13 cellular contexts compared by ENCODE assay signal in the genomic region with DNA sequence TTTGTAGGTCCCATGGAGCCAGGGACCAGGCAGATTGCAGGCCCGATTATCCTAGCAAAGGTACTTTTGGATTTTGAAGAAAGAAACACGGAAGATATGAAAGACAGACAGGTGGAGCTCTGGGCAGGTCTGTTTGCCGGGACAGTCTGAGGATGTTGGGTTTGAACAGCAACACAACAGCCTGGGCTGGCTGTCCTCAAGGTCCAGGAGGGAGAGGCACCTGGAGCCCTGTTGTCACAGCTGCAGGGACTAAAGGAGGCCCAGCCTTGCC. TPM values are rescaled to one million over a fixed set of nuclear protein-coding genes. Genes with fewer than 3 reads are reported as not detected.
A peak's percentile ranks its signal among the peaks of the same experiment; 100 is the strongest.
DNase-seq lines count a peak whose midpoint lies in the region; ATAC-seq, FAIRE-seq and TF ChIP-seq lines count a peak whose summit lies in the region.
"Had no signal": no experiment of that assay in that cellular context is flagged by ENCODE, and none has a peak within 500 bp of the region (broad histone marks: within the 10 kb centered on the region; RNA-seq: fewer than 3 reads in every experiment).

No MANE protein-coding gene starts in this region.

- H3K4me3 Mint-ChIP-seq in H9 = no peak overlapping the region; a peak in 1 of 5 replicates
- H3K4me3 Mint-ChIP-seq: activated CD8-positive, alpha-beta T cell treated with anti-CD3 and anti-CD28 coated beads, Interleukin-2, amount 10 ng/mL, durations not matched to agents 7 days and 5 days had no signal

- H3K27me3 ChIP-seq in H9 (ENCODE audit: insufficient read depth, low read length) = no peaks in the 10 kb centered on the region
- no peaks in the 10 kb centered on the region for H3K27me3 ChIP-seq in ascending aorta
- no peaks in the 10 kb centered on the region for H3K27me3 ChIP-seq in HepG2 (ENCODE audit: control insufficient read depth in 1 of 2, insufficient read depth in 2 of 2, low read length in 2 of 2)
- H3K27me3 ChIP-seq in sigmoid colon = no peaks in the 10 kb centered on the region

- BruUV-seq in HepG2 (replicated peaks; lab: Mats Ljungman, UMichigan) = no TSS peak

- no peak overlapping the region for H2AFZ ChIP-seq in H9 (ENCODE audit: low read length)
- H2AFZ ChIP-seq in HepG2 (ENCODE audit: low read length) = no peak overlapping the region
- H2AFZ ChIP-seq: PC-9 had no signal

- H3K27ac Mint-ChIP-seq in H9 = no peak overlapping the region
- H3K27ac Mint-ChIP-seq: activated CD8-positive, alpha-beta T cell treated with anti-CD3 and anti-CD28 coated beads, Interleukin-2, amount 10 ng/mL, durations not matched to agents 7 days and 5 days had no signal

- H4K91ac ChIP-seq in H9 (ENCODE audit: insufficient read length, low read depth, low read length) = peak overlapping the region; percentile 65

- FAIRE-seq in HepG2 (lab: Jason Lieb, UNC) = no peak

- H3T11ph ChIP-seq in H9 (ENCODE audit: low read length) = no peak overlapping the region

- no peak overlapping the region for H3K4ac ChIP-seq in H9 (ENCODE audit: low read depth, low read length)

- H3K36me3 Mint-ChIP-seq in H9 (ENCODE audit: insufficient read depth in 1 of 3, low read depth in 3 of 3) = no peaks in the 10 kb centered on the region; a peak in 1 of 7 replicates

- CTCF ChIA-PET in HepG2 (lab: Yijun Ruan, JAX; ENCODE audit: low intra/inter-chr PET ratio, low total read pairs) = interaction anchor here (1.1 to 1.8 kb wide), 3 partner anchors 16 to 138 kb away, joined by 3 to 5 read pairs (median 3); no protein-coding TSS in a partner anchor

- TF ChIP-seq CTCF in H9 (conservative IDR thresholded peaks at IDR 0.05) (no peak), ascending aorta (IDR thresholded peaks at IDR 0.05) (no peak), HepG2 (CRISPR knock-in tag; IDR thresholded peaks at IDR 0.05) (no peak), sigmoid colon (IDR thresholded peaks at IDR 0.05) (no peak)

- intact Hi-C loops in ascending aorta (cut with DNase I) = loop anchor here (5.0 kb wide), 2 partner anchors 47 to 67 kb away; no protein-coding TSS in a partner anchor
- intact Hi-C loops in HepG2 (cut with micrococcal nuclease; ENCODE audit: unreplicated experiment) = no loop called here
- intact Hi-C loops in sigmoid colon (cut with DNase I) = no loop called here

- H3K23ac ChIP-seq in H9 (ENCODE audit: insufficient read length, low read depth, low read length) = no peak overlapping the region

- no peak overlapping the region for H2BK15ac ChIP-seq in H9 (ENCODE audit: low read depth, low read length)

- POLR2A ChIA-PET in HepG2 (lab: Yijun Ruan, JAX) = interaction anchor here (0.6 to 7.0 kb wide), 17 partner anchors 13 to 316 kb away, joined by 3 to 303 read pairs (median 8); partner anchors contain the start of genes GPR157 and H6PD

- 0 out of 2 replicates have a peak, but pooled peaks have one; percentile 9 for TF ChIP-seq RAD21 in HepG2 (CRISPR knock-in tag; IDR thresholded peaks at IDR 0.05)

- in situ Hi-C loops in HepG2 (cut with HindIII; ENCODE audit: extremely low pct_ligation_motif_present, low pct_unique_long_range_greater_than_20kb) = loop anchor here (5.0 kb wide), 1 partner anchor 137 kb away; no protein-coding TSS in a partner anchor

- H3K23me2 ChIP-seq in H9 (ENCODE audit: insufficient read length, low read depth, low read length, poor library complexity, severe bottlenecking) = peaks cover 4% of the 10 kb centered on the region

- no peak overlapping the region for H4K8ac ChIP-seq in H9 (replicated peaks; ENCODE audit: insufficient read length, low read depth, low read length)

- no peak overlapping the region for H4K5ac ChIP-seq in H9 (ENCODE audit: insufficient read length, low read depth, low read length)

- no peaks in the 10 kb centered on the region for H3K79me2 ChIP-seq in H9 (ENCODE audit: insufficient read depth, low read length)
- peaks cover 6% of the 10 kb centered on the region for H3K79me2 ChIP-seq in HepG2 (ENCODE audit: insufficient read depth, low read length)

- no peak overlapping the region for H2BK20ac ChIP-seq in H9 (ENCODE audit: low read depth, low read length, poor library complexity, severe bottlenecking)

- H2BK120ac ChIP-seq in H9 (ENCODE audit: low read depth, low read length, poor library complexity, severe bottlenecking) = no peak overlapping the region

- no peaks in the 10 kb centered on the region for H3K27me3 Mint-ChIP-seq in H9 (ENCODE audit: low read depth)

- no peak overlapping the region for H2BK12ac ChIP-seq in H9 (ENCODE audit: insufficient read length, low read depth, low read length)

- H3K4me3 ChIP-seq in ascending aorta (no peak overlapping the region), HepG2 (replicated peaks in 1 of 3; ENCODE audit: insufficient read depth in 1 of 3, low read depth in 2 of 3, low read length in 3 of 3) (peak overlapping the region in 2 of 3 experiments; percentile 18 to 74; a peak in 4 of 6 replicates), sigmoid colon (no peak overlapping the region)
- H3K4me3 ChIP-seq: mucosa of descending colon, PC-9 had no signal

- H3K36me3 ChIP-seq in ascending aorta = peaks cover 22 to 28% of the 10 kb centered on the region in 2 donors
- H3K36me3 ChIP-seq in HepG2 (replicated peaks in 1 of 2; ENCODE audit: control insufficient read depth in 1 of 2, insufficient read depth in 2 of 2, low read length in 2 of 2) = no peaks in the 10 kb centered on the region; a peak in 1 of 5 replicates
- peaks cover 4 to 30% (median 22%) of the 10 kb centered on the region in 4 donors for H3K36me3 ChIP-seq in sigmoid colon

- peaks cover 30 to 55% of the 10 kb centered on the region in 2 experiments for H3K4me1 Mint-ChIP-seq in H9

- H3K14ac ChIP-seq in H9 (ENCODE audit: insufficient read depth, low read length) = no peak overlapping the region

- H3K9me3 ChIP-seq in H9 (ENCODE audit: control insufficient read depth, low read depth, low read length) = no peaks in the 10 kb centered on the region
- H3K9me3 ChIP-seq in ascending aorta = no peaks in the 10 kb centered on the region
- H3K9me3 ChIP-seq in HepG2 (ENCODE audit: low read length) = no peaks in the 10 kb centered on the region
- no peaks in the 10 kb centered on the region for H3K9me3 ChIP-seq in sigmoid colon
- H3K9me3 ChIP-seq: mucosa of descending colon had no signal

- H3K4me2 ChIP-seq in H9 (ENCODE audit: insufficient read depth, insufficient read length, low read length) = no peak overlapping the region
- H3K4me2 ChIP-seq in HepG2 (ENCODE audit: low read depth, low read length) = peak overlapping the region; percentile 79
- H3K4me2 ChIP-seq: PC-9 had no signal

- no peak for DNase-seq in H9
- no peak for DNase-seq in ascending aorta (ENCODE audit: low spot score in 2 of 2)
- no peak for DNase-seq in HepG2 (ENCODE audit: low spot score)
- no peak for DNase-seq in sigmoid colon
- no peak for DNase-seq in NCI-H345 (lab: John Stamatoyannopoulos, UW)
- no peak for DNase-seq in NAMALWA (ENCODE audit: low spot score)
- DNase-seq in germinal center (ENCODE audit: low spot score) = no peak
- DNase-seq: activated CD8-positive, alpha-beta T cell treated with anti-CD3 and anti-CD28 coated beads, Interleukin-2, amount 10 ng/mL, durations not matched to agents 7 days and 5 days; mucosa of descending colon; NCI-H1930; NCI-H69; PC-9 had no signal

- H3K56ac ChIP-seq in H9 (ENCODE audit: insufficient read length, low read depth, low read length) = no peak overlapping the region

- WGBS in H9 (ENCODE audit: extremely low coverage, insufficient read length, low lambda C conversion rate) = no CpG with 5 or more reads among the region's 3 CpGs
- 13% methylated on average over 3 of the region's 3 CpGs for WGBS in HepG2 (ENCODE audit: low lambda C conversion rate)
- 33 to 83% methylated on average over 3 of the region's 3 CpGs for WGBS in sigmoid colon, 2 donors

- ATAC-seq in HepG2 (no peak; the same call in 2 of the 3 replicates), HG03439 (IDR thresholded peaks at IDR 0.05; ENCODE audit: unreplicated experiment) (no peak)

- H3K9me3 Mint-ChIP-seq in H9 = no peaks in the 10 kb centered on the region

- no peak overlapping the region for H3K9ac ChIP-seq in H9 (ENCODE audit: extremely low read depth, insufficient read length, low read length)
- peak overlapping the region; percentile 55 for H3K9ac ChIP-seq in HepG2 (ENCODE audit: insufficient read depth, low read depth, low read length)

- TF ChIP-seq EP300 in HepG2 (IDR thresholded peaks at IDR 0.05; ENCODE audit: low read depth in 2 of 2, low read length in 2 of 2) = no peak
- TF ChIP-seq EP300 in HepG2 (CRISPR knock-in tag; IDR thresholded peaks at IDR 0.05; ENCODE audit: borderline replicate concordance) = no peak
- no peak for TF ChIP-seq EP300 in sigmoid colon (IDR thresholded peaks at IDR 0.05)

- H2BK5ac ChIP-seq in H9 (ENCODE audit: insufficient read length, low read length) = no peak overlapping the region

- no peak overlapping the region for H3K18ac ChIP-seq in H9 (ENCODE audit: insufficient read length, low read depth, low read length)

- TF ChIP-seq POLR2A in HepG2 (IDR thresholded peaks at IDR 0.05; ENCODE audit: insufficient read depth in 1 of 2, low read depth in 2 of 2, low read length in 2 of 2) (no peak), sigmoid colon (IDR thresholded peaks at IDR 0.05) (no peak)

- no peak overlapping the region for H3K27ac ChIP-seq in H9 (ENCODE audit: insufficient read length, low read depth, low read length)
- peak overlapping the region; percentile 51 to 53 for H3K27ac ChIP-seq in ascending aorta
- H3K27ac ChIP-seq in HepG2 (ENCODE audit: extremely low read length, insufficient read depth, low read length) = peak overlapping the region; percentile 86
- peak overlapping the region; percentile 58 to 81 (median 64) for H3K27ac ChIP-seq in sigmoid colon
- H3K27ac ChIP-seq: PC-9 had no signal

- H3K4me1 ChIP-seq in H9 (ENCODE audit: insufficient read depth, low read length) (peaks cover 7% of the 10 kb centered on the region), ascending aorta (peaks cover 19 to 30% of the 10 kb centered on the region in 2 donors), HepG2 (ENCODE audit: insufficient read depth, low read length) (peaks cover 67% of the 10 kb centered on the region), sigmoid colon (peaks cover 0 to 67% (median 55%) of the 10 kb centered on the region in 4 donors)

- H3K79me1 ChIP-seq in H9 (ENCODE audit: insufficient read depth, low read depth, low read length, poor library complexity, severe bottlenecking) = no peaks in the 10 kb centered on the region

- H2AK5ac ChIP-seq in H9 (ENCODE audit: insufficient read length, low read length) = no peak overlapping the region

- no peaks in the 10 kb centered on the region for H4K20me1 ChIP-seq in H9 (ENCODE audit: control insufficient read depth, insufficient read depth, insufficient read length)
- H4K20me1 ChIP-seq in HepG2 (ENCODE audit: insufficient read depth, low read length) = no peaks in the 10 kb centered on the region

RNA-seq across cellular contexts. Expression of gene H6PD, which starts 14.6 kb away (rescaled TPM):
- 7.6 and 7.9 TPM in 2 replicates for total RNA-seq in H9 (2021)
- total RNA-seq in ascending aorta = 56.8 TPM
- 6.3 and 9.3 TPM in 2 replicates for total RNA-seq in HepG2 (2016; rRNA removed; fragmentation: Illumina TruSeq; extraction: Trizol)
- total RNA-seq in HepG2 (2016; cell fraction: cytosol; rRNA removed; fragmentation: Illumina TruSeq; extraction: Trizol; ENCODE audit: low read depth) = 0.79 and 0.81 TPM in 2 replicates
- total RNA-seq in HepG2 (2016; cell fraction: insoluble cytoplasmic fraction; rRNA removed; fragmentation: Illumina TruSeq; extraction: Trizol) = 5.4 and 9.4 TPM in 2 replicates
- total RNA-seq in HepG2 (2016; cell fraction: membrane; rRNA removed; fragmentation: Illumina TruSeq; extraction: Trizol) = 2.5 TPM in 2 replicates
- 10.0 and 12.1 TPM in 2 replicates for total RNA-seq in HepG2 (2016; cell fraction: nucleus; rRNA removed; fragmentation: Illumina TruSeq; extraction: Trizol)
- polyA plus RNA-seq in HepG2 (2011; rRNA removed) = 14.1 and 21.5 TPM in 2 replicates
- polyA plus RNA-seq in HepG2 (2011; cell fraction: cytosol; rRNA removed) = 13.3 and 14.5 TPM in 2 replicates
- 26.3 and 26.5 TPM in 2 replicates for polyA plus RNA-seq in HepG2 (2011; cell fraction: nucleus; rRNA removed)
- polyA plus RNA-seq in HepG2 (2012) = 10.8 and 11.1 TPM in 2 replicates
- 0.36 TPM in 2 replicates for polyA plus RNA-seq in HepG2 (2016; cell fraction: cytosol; fragmentation: Illumina TruSeq; extraction: Trizol; ENCODE audit: low read depth)
- 4.2 and 4.6 TPM in 2 replicates for polyA plus RNA-seq in HepG2 (2016; cell fraction: insoluble cytoplasmic fraction; fragmentation: Illumina TruSeq; extraction: Trizol; ENCODE audit: low read depth)
- polyA plus RNA-seq in HepG2 (2016; cell fraction: membrane; fragmentation: Illumina TruSeq; extraction: Trizol; ENCODE audit: low read depth) = 0.93 and 0.94 TPM in 2 replicates
- polyA plus RNA-seq in HepG2 (2016; cell fraction: nucleus; fragmentation: Illumina TruSeq; extraction: Trizol; ENCODE audit: insufficient read depth, low read depth) = 15.4 and 16.8 TPM in 2 replicates
- 2.9 and 31.0 TPM in 2 replicates for polyA minus RNA-seq in HepG2 (2011; rRNA and poly(A)+ RNA removed; ENCODE audit: low replicate concordance)
- polyA minus RNA-seq in HepG2 (2011; cell fraction: cytosol; rRNA and poly(A)+ RNA removed) = 14.3 and 18.7 TPM in 2 replicates
- 7.9 and 11.3 TPM in 2 replicates for polyA minus RNA-seq in HepG2 (2011; cell fraction: nucleus; rRNA and poly(A)+ RNA removed)
- total RNA-seq in sigmoid colon = 10 to 100 TPM; 21.6 to 34.3 (median 25.0) TPM
- polyA plus RNA-seq in sigmoid colon = 10 to 100 TPM in 1 of 3 donors, 1 to 10 TPM in 2; 2.8 to 25.9 (median 3.0) TPM

RNA-seq across cellular contexts. Expression of gene SPSB1, which starts 43.5 kb away (rescaled TPM):
- total RNA-seq in H9 (2021) (2.7 and 2.9 TPM in 2 replicates), ascending aorta (64.9 TPM), HepG2 (2016; rRNA removed; fragmentation: Illumina TruSeq; extraction: Trizol) (5.0 and 7.1 TPM in 2 replicates), sigmoid colon (10 to 100 TPM; 17.4 to 34.3 (median 24.1) TPM)
- 2.4 and 2.5 TPM in 2 replicates for total RNA-seq in HepG2 (2016; cell fraction: cytosol; rRNA removed; fragmentation: Illumina TruSeq; extraction: Trizol; ENCODE audit: low read depth)
- 5.2 and 5.8 TPM in 2 replicates for total RNA-seq in HepG2 (2016; cell fraction: insoluble cytoplasmic fraction; rRNA removed; fragmentation: Illumina TruSeq; extraction: Trizol)
- 4.4 and 5.9 TPM in 2 replicates for total RNA-seq in HepG2 (2016; cell fraction: membrane; rRNA removed; fragmentation: Illumina TruSeq; extraction: Trizol)
- 4.3 and 4.4 TPM in 2 replicates for total RNA-seq in HepG2 (2016; cell fraction: nucleus; rRNA removed; fragmentation: Illumina TruSeq; extraction: Trizol)
- polyA plus RNA-seq in HepG2 (2011; rRNA removed) (8.0 and 10.9 TPM in 2 replicates), sigmoid colon (10 to 100 TPM; 25.7 to 31.2 (median 26.4) TPM)
- 8.1 and 8.5 TPM in 2 replicates for polyA plus RNA-seq in HepG2 (2011; cell fraction: cytosol; rRNA removed)
- polyA plus RNA-seq in HepG2 (2011; cell fraction: nucleus; rRNA removed) = 5.1 TPM in 2 replicates
- 4.0 and 7.7 TPM in 2 replicates for polyA plus RNA-seq in HepG2 (2012)
- 1.9 and 2.2 TPM in 2 replicates for polyA plus RNA-seq in HepG2 (2016; cell fraction: cytosol; fragmentation: Illumina TruSeq; extraction: Trizol; ENCODE audit: low read depth)
- 7.3 and 7.8 TPM in 2 replicates for polyA plus RNA-seq in HepG2 (2016; cell fraction: insoluble cytoplasmic fraction; fragmentation: Illumina TruSeq; extraction: Trizol; ENCODE audit: low read depth)
- polyA plus RNA-seq in HepG2 (2016; cell fraction: membrane; fragmentation: Illumina TruSeq; extraction: Trizol; ENCODE audit: low read depth) = 3.9 and 4.2 TPM in 2 replicates
- polyA plus RNA-seq in HepG2 (2016; cell fraction: nucleus; fragmentation: Illumina TruSeq; extraction: Trizol; ENCODE audit: insufficient read depth, low read depth) = 3.9 and 4.4 TPM in 2 replicates
- polyA minus RNA-seq in HepG2 (2011; rRNA and poly(A)+ RNA removed; ENCODE audit: low replicate concordance) = 9.2 and 17.1 TPM in 2 replicates
- polyA minus RNA-seq in HepG2 (2011; cell fraction: cytosol; rRNA and poly(A)+ RNA removed) = 3.6 and 6.4 TPM in 2 replicates
- 3.1 and 4.2 TPM in 2 replicates for polyA minus RNA-seq in HepG2 (2011; cell fraction: nucleus; rRNA and poly(A)+ RNA removed)

Comparison
In these comparisons a context has a peak if more than half of its experiments do, and no peak if none do; other contexts are left out.
1. H3K4me3 ChIP-seq: peak in HepG2 (2 of 3); none in ascending aorta (0 of 2) and sigmoid colon (0 of 4).